In genomic region chr14:102872020-102872419, GRCh38 we compare ENCODE assay signal across 19 cellular contexts. TPM values are rescaled to one million over a fixed set of nuclear protein-coding genes. Genes with fewer than 3 reads are reported as not detected.
DNase-seq lines count a peak whose midpoint lies in the region; ATAC-seq and TF ChIP-seq lines count a peak whose summit lies in the region.
"Had no signal": no experiment of that assay in that cellular context is flagged by ENCODE, and none has a peak within 500 bp of the region (broad histone marks: within the 10 kb centered on the region; RNA-seq: fewer than 3 reads in every experiment).

No MANE protein-coding gene starts in this region.

- 92 to 100% methylated on average over 2 to 4 of the region's 5 CpGs for WGBS in endodermal cell (ENCODE audit: insufficient coverage in 1 of 2, insufficient read length in 1 of 2), 2 experiments
- WGBS in transverse colon (ENCODE audit: low coverage in 1 of 2), 2 donors, result 88 to 100% methylated on average over 1 to 5 of the region's 5 CpGs
- 97% methylated on average over 5 of the region's 5 CpGs for WGBS in suprapubic skin

- H3K27ac Mint-ChIP-seq in activated CD4-positive, alpha-beta memory T cell treated with anti-CD3 and anti-CD28 coated beads for 36 hours, result peak overlapping the region; percentile 84
- peak overlapping the region; percentile 21 for H3K27ac Mint-ChIP-seq in endodermal cell
- H3K27ac Mint-ChIP-seq: activated naive CD8-positive, alpha-beta T cell treated with anti-CD3 and anti-CD28 coated beads, Interleukin-2, amount 10 ng/mL, durations not matched to agents 7 days and 5 days; brain had no signal

- H3K9ac ChIP-seq in endodermal cell (ENCODE audit: extremely low read depth, low read length, poor library complexity, severe bottlenecking), result no peak overlapping the region
- H3K9ac ChIP-seq: parathyroid adenoma had no signal

- H3K36me3 ChIP-seq in endodermal cell (ENCODE audit: control insufficient read depth, insufficient read depth, low read length), result peaks cover 21% of the 10 kb centered on the region
- peaks cover 0 to 11% (median 4%) of the 10 kb centered on the region in 4 donors for H3K36me3 ChIP-seq in transverse colon
- peaks cover 54% of the 10 kb centered on the region for H3K36me3 ChIP-seq in suprapubic skin

- H3K27me3 Mint-ChIP-seq in activated CD4-positive, alpha-beta memory T cell treated with anti-CD3 and anti-CD28 coated beads for 36 hours, result no peaks in the 10 kb centered on the region
- no peaks in the 10 kb centered on the region for H3K27me3 Mint-ChIP-seq in endodermal cell (ENCODE audit: insufficient read depth)
- H3K27me3 Mint-ChIP-seq: activated naive CD8-positive, alpha-beta T cell treated with anti-CD3 and anti-CD28 coated beads, Interleukin-2, amount 10 ng/mL, durations not matched to agents 7 days and 5 days; brain; naive thymus-derived CD8-positive, alpha-beta T cell; stimulated activated naive CD8-positive, alpha-beta T cell treated with anti-CD3 and anti-CD28 coated beads, Interleukin-15, amount 100 ng/mL, for 72 hours had no signal

- H3K4me1 ChIP-seq in endodermal cell (ENCODE audit: control insufficient read depth, insufficient read depth, low read length) (peaks cover 13% of the 10 kb centered on the region), transverse colon (peaks cover 0 to 53% (median 24%) of the 10 kb centered on the region in 4 donors), suprapubic skin (no peaks in the 10 kb centered on the region)
- H3K4me1 ChIP-seq: foreskin keratinocyte, parathyroid adenoma, upper lobe of right lung had no signal

- POLR2A ChIA-PET in activated CD4-positive, alpha-beta memory T cell treated with anti-CD3 and anti-CD28 coated beads for 36 hours (lab: Charles Lee), result no interaction called here

- no peak overlapping the region for H3K4me3 Mint-ChIP-seq in activated CD4-positive, alpha-beta memory T cell treated with anti-CD3 and anti-CD28 coated beads for 36 hours
- H3K4me3 Mint-ChIP-seq in endodermal cell, result no peak overlapping the region
- H3K4me3 Mint-ChIP-seq: activated naive CD8-positive, alpha-beta T cell treated with anti-CD3 and anti-CD28 coated beads, Interleukin-2, amount 10 ng/mL, durations not matched to agents 7 days and 5 days; brain; naive thymus-derived CD8-positive, alpha-beta T cell had no signal

- CTCF ChIA-PET in activated CD4-positive, alpha-beta memory T cell treated with anti-CD3 and anti-CD28 coated beads for 36 hours (lab: Charles Lee), result interaction anchor here (0.6 to 2.4 kb wide), 5 partner anchors 10 to 178 kb away, joined by 3 to 8 read pairs (median 3); no protein-coding TSS in a partner anchor

- TF ChIP-seq POLR2A in transverse colon (IDR thresholded peaks at IDR 0.05), result no peak
- no peak for TF ChIP-seq POLR2A in suprapubic skin (IDR thresholded peaks at IDR 0.05)

- H3K27ac ChIP-seq in endodermal cell (ENCODE audit: low read depth, low read length), result no peak overlapping the region
- peak overlapping the region; percentile 68 to 82 (median 75) for H3K27ac ChIP-seq in transverse colon
- no peak overlapping the region for H3K27ac ChIP-seq in suprapubic skin
- H3K27ac ChIP-seq: foreskin keratinocyte, parathyroid adenoma, upper lobe of right lung, WERI-Rb-1 had no signal

- H3K27me3 ChIP-seq in endodermal cell (ENCODE audit: control insufficient read depth, insufficient read depth, low read length, poor library complexity, severe bottlenecking) (no peaks in the 10 kb centered on the region), transverse colon (no peaks in the 10 kb centered on the region), suprapubic skin (no peaks in the 10 kb centered on the region)
- H3K27me3 ChIP-seq: foreskin keratinocyte, upper lobe of right lung had no signal

- DNase-seq in Right ventricle myocardium superior, result no peak
- DNase-seq in left cardiac atrium, result no peak
- peak; percentile 34 for DNase-seq in activated CD4-positive, alpha-beta memory T cell treated with anti-CD3 and anti-CD28 coated beads for 36 hours
- no peak for DNase-seq in endodermal cell
- peak; percentile 23 for DNase-seq in transverse colon
- no peak for DNase-seq in NCI-H128 (lab: John Stamatoyannopoulos, UW; ENCODE audit: unreplicated experiment)
- DNase-seq in suprapubic skin (ENCODE audit: low spot score in 2 of 2), result no peak
- DNase-seq: activated naive CD8-positive, alpha-beta T cell treated with anti-CD3 and anti-CD28 coated beads, Interleukin-2, amount 10 ng/mL, durations not matched to agents 7 days and 5 days; foreskin keratinocyte; hypothalamus; mesendoderm; naive thymus-derived CD8-positive, alpha-beta T cell; NCI-H526 treated with DMSO at 0.1 percent for 48 hours; SHP77 treated with DMSO at 0.1 percent for 48 hours; stimulated activated naive CD8-positive, alpha-beta T cell treated with anti-CD3 and anti-CD28 coated beads, Interleukin-15, amount 100 ng/mL, for 72 hours; upper lobe of right lung; WERI-Rb-1 had no signal

- peaks cover 52% of the 10 kb centered on the region for H3K36me3 Mint-ChIP-seq in activated CD4-positive, alpha-beta memory T cell treated with anti-CD3 and anti-CD28 coated beads for 36 hours
- peaks cover 25% of the 10 kb centered on the region for H3K36me3 Mint-ChIP-seq in endodermal cell (ENCODE audit: low read depth)

- no peaks in the 10 kb centered on the region for H3K9me3 Mint-ChIP-seq in activated CD4-positive, alpha-beta memory T cell treated with anti-CD3 and anti-CD28 coated beads for 36 hours
- no peaks in the 10 kb centered on the region for H3K9me3 Mint-ChIP-seq in endodermal cell
- H3K9me3 Mint-ChIP-seq: activated naive CD8-positive, alpha-beta T cell treated with anti-CD3 and anti-CD28 coated beads, Interleukin-2, amount 10 ng/mL, durations not matched to agents 7 days and 5 days; brain; naive thymus-derived CD8-positive, alpha-beta T cell; stimulated activated naive CD8-positive, alpha-beta T cell treated with anti-CD3 and anti-CD28 coated beads, Interleukin-15, amount 100 ng/mL, for 72 hours had no signal

- TF ChIP-seq EP300 in transverse colon (IDR thresholded peaks at IDR 0.05; ENCODE audit: low read depth), result no peak
- TF ChIP-seq EP300 in suprapubic skin (IDR thresholded peaks at IDR 0.05), result no peak

- no peaks in the 10 kb centered on the region for H3K9me3 ChIP-seq in endodermal cell (ENCODE audit: control insufficient read depth, low read length)
- no peaks in the 10 kb centered on the region for H3K9me3 ChIP-seq in transverse colon
- no peaks in the 10 kb centered on the region for H3K9me3 ChIP-seq in suprapubic skin
- H3K9me3 ChIP-seq: upper lobe of right lung had no signal

- H3K4me1 Mint-ChIP-seq in activated CD4-positive, alpha-beta memory T cell treated with anti-CD3 and anti-CD28 coated beads for 36 hours (ENCODE audit: low read depth), result peaks cover 23% of the 10 kb centered on the region
- peaks cover 16% of the 10 kb centered on the region for H3K4me1 Mint-ChIP-seq in endodermal cell
- H3K4me1 Mint-ChIP-seq: brain had no signal

- intact Hi-C loops in Right ventricle myocardium superior (cut with DNase I) (no loop called here), left cardiac atrium (cut with DNase I) (no loop called here), transverse colon (cut with DNase I; ENCODE audit: low total_unique reads) (no loop called here)
- intact Hi-C loops in activated CD4-positive, alpha-beta memory T cell treated with anti-CD3 and anti-CD28 coated beads for 36 hours (cut with micrococcal nuclease), result no loop called here

- ATAC-seq in Right ventricle myocardium superior (ENCODE audit: poor library complexity), result peak; percentile 54
- ATAC-seq in left cardiac atrium, result no peak
- ATAC-seq: foreskin keratinocyte; naive thymus-derived CD8-positive, alpha-beta T cell had no signal

- TF ChIP-seq CTCF in endodermal cell (conservative IDR thresholded peaks at IDR 0.05) (no peak), transverse colon (IDR thresholded peaks at IDR 0.05) (no peak), suprapubic skin (IDR thresholded peaks at IDR 0.05) (no peak)

- in situ Hi-C loops in transverse colon (cut with MboI; ENCODE audit: low pct_ligation_motif_present in 1 of 4, low pct_unique_long_range_greater_than_20kb in 1 of 4, low sequenced_read_pairs in 3 of 4), result no loop called here

- H3K4me3 ChIP-seq in endodermal cell (ENCODE audit: low read length) (no peak overlapping the region), transverse colon (no peak overlapping the region), suprapubic skin (no peak overlapping the region)
- H3K4me3 ChIP-seq: upper lobe of right lung had no signal

RNA-seq across cellular contexts. Expression of gene AMN, which starts 50.4 kb away (rescaled TPM):
- total RNA-seq in Right ventricle myocardium superior (not detected), left cardiac atrium (1 to 10 TPM in 1 of 2 donors, under 1 TPM in 1; 0.68 to 1.6 TPM), endodermal cell (1 to 10 TPM; 1.9 to 3.2 TPM), transverse colon (100 to 1,000 TPM; 306 to 597 (median 420) TPM), suprapubic skin (10 to 100 TPM; 10.6 to 11.8 (median 11.1) TPM)
- under 1 TPM in 1 of 2 experiments, not detected in 1; 0.17 TPM for total RNA-seq in activated CD4-positive, alpha-beta memory T cell treated with anti-CD3 and anti-CD28 coated beads for 36 hours
- 1.6 TPM for polyA plus RNA-seq in endodermal cell (2013, experiment 1 of 2)
- polyA plus RNA-seq in endodermal cell (2013, experiment 2 of 2), result 0.62 TPM

Comparison
In these comparisons a context has a peak if more than half of its experiments do, and no peak if none do; other contexts are left out.
1. DNase-seq: peak in activated CD4-positive, alpha-beta memory T cell treated with anti-CD3 and anti-CD28 coated beads for 36 hours (single experiment) and transverse colon (single experiment); none in Right ventricle myocardium superior (single experiment), left cardiac atrium (single experiment), endodermal cell (single experiment), NCI-H128 (single experiment) and suprapubic skin (0 of 2).
2. H3K27ac ChIP-seq: peak in transverse colon (4 of 4); none in endodermal cell (single experiment) and suprapubic skin (single experiment).
3. RNA of gene AMN, which starts 50.4 kb away (total RNA-seq): 306 to 597 TPM in transverse colon; 10.6 to 11.8 TPM in suprapubic skin, 1.9 to 3.2 TPM in endodermal cell, 0.68 to 1.6 TPM in left cardiac atrium, 0.17 TPM in activated CD4-positive, alpha-beta memory T cell treated with anti-CD3 and anti-CD28 coated beads for 36 hours and not detected in Right ventricle myocardium superior (single experiment); every median in the first group is over 10 times any median in the second.